ENCODE assay signal across 14 cellular contexts in the genomic region with DNA sequence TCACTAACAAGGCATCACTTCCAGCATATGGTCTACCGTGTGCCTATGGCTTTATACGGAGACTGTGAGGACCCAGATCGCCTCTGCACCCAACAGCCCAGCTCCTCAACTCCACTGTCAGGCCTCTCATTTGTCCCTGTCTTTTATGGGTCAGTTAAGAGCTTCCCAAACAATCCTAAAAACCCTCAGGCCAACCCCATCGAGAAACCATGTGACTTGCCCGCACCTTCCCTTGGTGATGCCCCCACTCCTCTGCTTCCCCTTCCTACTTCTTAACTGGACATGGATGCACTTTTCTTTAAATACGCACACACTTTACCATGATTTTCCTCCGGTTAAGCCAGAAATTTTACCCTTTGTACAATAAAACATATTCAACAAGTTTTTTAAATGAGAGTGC. TPM values are rescaled to one million over a fixed set of nuclear protein-coding genes. Genes with fewer than 3 reads are reported as not detected.
DNase-seq lines count a peak whose midpoint lies in the region; ATAC-seq, FAIRE-seq and TF ChIP-seq lines count a peak whose summit lies in the region.
"Had no signal": no experiment of that assay in that cellular context is flagged by ENCODE, and none has a peak within 500 bp of the region (broad histone marks: within the 10 kb centered on the region; RNA-seq: fewer than 3 reads in every experiment).

No MANE protein-coding gene starts in this region.

- H3K27me3 Mint-ChIP-seq in effector memory CD8-positive, alpha-beta T cell = peaks cover 34 to 50% of the 10 kb centered on the region in 2 donors

- H3K4me1 Mint-ChIP-seq in effector memory CD8-positive, alpha-beta T cell (ENCODE audit: low read depth in 2 of 2) = no peaks in the 10 kb centered on the region
- H3K4me1 Mint-ChIP-seq: activated B cell treated with CpG ODN at 0.5 μM for 24 hours had no signal

- H2AFZ ChIP-seq in GM23248 (peak overlapping the region; percentile 22), hepatocyte (no peak overlapping the region)

- peaks cover 27% of the 10 kb centered on the region for H3F3A ChIP-seq in GM23248 (ENCODE audit: insufficient read depth)

- H3K9ac ChIP-seq in GM23248 = peak overlapping the region; percentile 59

- no peak for TF ChIP-seq POLR2A in thyroid gland (IDR thresholded peaks at IDR 0.05)

- no peak for FAIRE-seq in pancreas (lab: Jason Lieb, UNC)

- H3K4me1 ChIP-seq in GM23248 (ENCODE audit: insufficient read depth) = peaks cover 44% of the 10 kb centered on the region
- H3K4me1 ChIP-seq in SJCRH30 = peaks cover 28% of the 10 kb centered on the region
- peaks cover 18% of the 10 kb centered on the region for H3K4me1 ChIP-seq in hepatocyte (ENCODE audit: insufficient read depth)
- peaks cover 6 to 10% of the 10 kb centered on the region in 2 donors for H3K4me1 ChIP-seq in thyroid gland
- peaks cover 5 to 9% (median 7%) of the 10 kb centered on the region in 3 donors for H3K4me1 ChIP-seq in pancreas
- H3K4me1 ChIP-seq: psoas muscle had no signal

- no peaks in the 10 kb centered on the region for H3K9me2 ChIP-seq in GM23248 (ENCODE audit: insufficient read depth)
- H3K9me2 ChIP-seq in hepatocyte (replicated peaks; ENCODE audit: insufficient read depth) = no peaks in the 10 kb centered on the region

- no peak for ATAC-seq in pancreas
- ATAC-seq in effector memory CD8-positive, alpha-beta T cell (replicated peaks) = no peak
- ATAC-seq: psoas muscle; stimulated activated naive B cell treated with anti-CD40 and anti-IgM and Interleukin-4, amounts not matched to agents 10 μg/mL and 1 μg/mL and 100 μg/mL, for 72 hours had no signal

- in situ Hi-C loops in GM23248 (cut with MboI) = no loop called here

- H3K36me3 ChIP-seq in GM23248 (ENCODE audit: low read depth) = no peaks in the 10 kb centered on the region
- peaks cover 2% of the 10 kb centered on the region; the same call in 1 of the 2 replicates for H3K36me3 ChIP-seq in SJCRH30
- no peaks in the 10 kb centered on the region for H3K36me3 ChIP-seq in hepatocyte (replicated peaks; ENCODE audit: insufficient read depth, low read depth)
- H3K36me3 ChIP-seq in thyroid gland = no peaks in the 10 kb centered on the region
- H3K36me3 ChIP-seq in pancreas = no peaks in the 10 kb centered on the region

- TF ChIP-seq CTCF in hepatocyte (IDR thresholded peaks at IDR 0.05; ENCODE audit: poor library complexity) = no peak
- TF ChIP-seq CTCF in thyroid gland (IDR thresholded peaks at IDR 0.05) = no peak
- TF ChIP-seq CTCF in pancreas (IDR thresholded peaks at IDR 0.05) = no peak

- H3K36me3 Mint-ChIP-seq in effector memory CD8-positive, alpha-beta T cell (ENCODE audit: insufficient read depth) = no peaks in the 10 kb centered on the region

- intact Hi-C loops in thyroid gland (cut with DNase I) (no loop called here), pancreas (cut with DNase I) (no loop called here), head of caudate nucleus (cut with DNase I) (no loop called here)

- H3K27me3 ChIP-seq in GM23248 (replicated peaks; ENCODE audit: insufficient read depth) (no peaks in the 10 kb centered on the region), SJCRH30 (no peaks in the 10 kb centered on the region), hepatocyte (no peaks in the 10 kb centered on the region), thyroid gland (no peaks in the 10 kb centered on the region), pancreas (no peaks in the 10 kb centered on the region)

- no peaks in the 10 kb centered on the region for H3K9me3 Mint-ChIP-seq in effector memory CD8-positive, alpha-beta T cell

- H3K4me2 ChIP-seq in GM23248 (ENCODE audit: unreplicated experiment) (peak overlapping the region; percentile 60), hepatocyte (peak overlapping the region; percentile 38)

- peak overlapping the region; percentile 79 for H3K27ac ChIP-seq in GM23248
- H3K27ac ChIP-seq in SJCRH30 = peak overlapping the region; percentile 61
- H3K27ac ChIP-seq in hepatocyte = peak overlapping the region; percentile 68
- H3K27ac ChIP-seq in thyroid gland = peak overlapping the region in 2 of 3 donors; percentile 41 to 50
- peak overlapping the region in 2 of 4 donors; percentile 37 to 46 for H3K27ac ChIP-seq in pancreas
- H3K27ac ChIP-seq: psoas muscle, SK-N-MC had no signal

- DNase-seq in GM23248 = no peak
- DNase-seq in SJCRH30 = peak; percentile 24 to 43
- DNase-seq in hepatocyte (ENCODE audit: low spot score) = no peak
- DNase-seq in thyroid gland = no peak
- no peak for DNase-seq in pancreas
- no peak for DNase-seq in head of caudate nucleus
- DNase-seq in effector memory CD8-positive, alpha-beta T cell = no peak
- DNase-seq: activated B cell treated with CpG ODN at 0.5 μM for 24 hours; NCI-H1417 treated with DMSO at 0.1 percent for 48 hours; NCI-H774; psoas muscle; stimulated activated CD4-positive, alpha-beta T cell treated with anti-CD3 and anti-CD28 coated beads, Interleukin-4, amount 100 ng/mL, for 1 hour; stimulated activated naive B cell treated with anti-CD40 and anti-IgM and Interleukin-4, amounts not matched to agents 10 μg/mL and 1 μg/mL and 100 μg/mL, for 72 hours had no signal

- H3K9me3 ChIP-seq in GM23248 (ENCODE audit: low read depth) = no peaks in the 10 kb centered on the region
- H3K9me3 ChIP-seq in SJCRH30 (replicated peaks) = no peaks in the 10 kb centered on the region
- H3K9me3 ChIP-seq in hepatocyte (ENCODE audit: low read depth) = no peaks in the 10 kb centered on the region
- H3K9me3 ChIP-seq in thyroid gland = no peaks in the 10 kb centered on the region
- H3K9me3 ChIP-seq in pancreas = no peaks in the 10 kb centered on the region
- H3K9me3 ChIP-seq: psoas muscle had no signal

- H3K79me2 ChIP-seq in GM23248 (ENCODE audit: insufficient read depth) (no peaks in the 10 kb centered on the region), hepatocyte (peaks cover 31% of the 10 kb centered on the region)

- H3K4me3 Mint-ChIP-seq in effector memory CD8-positive, alpha-beta T cell = no peak overlapping the region
- H3K4me3 Mint-ChIP-seq: activated B cell treated with CpG ODN at 0.5 μM for 24 hours; stimulated activated naive B cell treated with anti-CD40 and anti-IgM and Interleukin-4, amounts not matched to agents 10 μg/mL and 1 μg/mL and 100 μg/mL, for 72 hours had no signal

- H3K4me3 ChIP-seq in GM23248 = peak overlapping the region; percentile 38
- no peak overlapping the region; the same call in 1 of the 2 replicates for H3K4me3 ChIP-seq in SJCRH30
- H3K4me3 ChIP-seq in hepatocyte = no peak overlapping the region
- H3K4me3 ChIP-seq in thyroid gland (replicated peaks in 1 of 3) = no peak overlapping the region
- no peak overlapping the region for H3K4me3 ChIP-seq in pancreas
- H3K4me3 ChIP-seq: psoas muscle, SK-N-MC had no signal

- WGBS in GM23248 (ENCODE audit: low coverage in 1 of 2, low lambda C conversion rate in 2 of 2, missing lambda C conversion rate in 2 of 2), 2 experiments = 78 to 85% methylated on average over 7 of the region's 7 CpGs
- WGBS in hepatocyte (ENCODE audit: low lambda C conversion rate, missing lambda C conversion rate) = 83% methylated on average over 7 of the region's 7 CpGs
- WGBS in thyroid gland, 2 donors = 88 to 92% methylated on average over 7 of the region's 7 CpGs
- 94 to 95% methylated on average over 7 of the region's 7 CpGs for WGBS in pancreas, 2 donors

- H3K27ac Mint-ChIP-seq in effector memory CD8-positive, alpha-beta T cell = no peak overlapping the region
- H3K27ac Mint-ChIP-seq: activated B cell treated with CpG ODN at 0.5 μM for 24 hours; stimulated activated naive B cell treated with anti-CD40 and anti-IgM and Interleukin-4, amounts not matched to agents 10 μg/mL and 1 μg/mL and 100 μg/mL, for 72 hours had no signal

- H4K20me1 ChIP-seq in GM23248 (ENCODE audit: insufficient read depth) (no peaks in the 10 kb centered on the region), hepatocyte (ENCODE audit: insufficient read depth, poor library complexity, severe bottlenecking) (no peaks in the 10 kb centered on the region)

RNA-seq across cellular contexts. Expression of a gene that starts 46.8 kb away (rescaled TPM):
- total RNA-seq in GM23248 (2014; rRNA removed; shearing (Covaris generic)) = 4.2 and 5.9 TPM in 2 replicates
- polyA plus RNA-seq in GM23248 (2016; fragmentation: Nextera tagmentation; extraction: Ambion mirVana) (7.4 and 7.7 TPM in 2 replicates), hepatocyte (25.4 and 33.7 TPM in 2 replicates), pancreas (10 to 100 TPM; 17.9 to 20.3 TPM)
- 20.8 and 21.7 TPM in 2 replicates for total RNA-seq in SJCRH30 (2014; rRNA removed; shearing (Covaris generic))
- total RNA-seq in hepatocyte (32.0 and 34.7 TPM in 2 replicates), thyroid gland (10 to 100 TPM; 15.3 to 28.2 (median 19.8) TPM), pancreas (10 to 100 TPM; 18.8 to 31.5 (median 24.2) TPM)

Comparison
In these comparisons a context has a peak if more than half of its experiments do, and no peak if none do; other contexts are left out.
1. DNase-seq: peak in SJCRH30 (2 of 2); none in GM23248 (single experiment), hepatocyte (single experiment), thyroid gland (0 of 2), pancreas (0 of 6), head of caudate nucleus (0 of 42) and effector memory CD8-positive, alpha-beta T cell (0 of 3).